Comparison of ENCODE assay signal across 36 cellular contexts in the genomic region with DNA sequence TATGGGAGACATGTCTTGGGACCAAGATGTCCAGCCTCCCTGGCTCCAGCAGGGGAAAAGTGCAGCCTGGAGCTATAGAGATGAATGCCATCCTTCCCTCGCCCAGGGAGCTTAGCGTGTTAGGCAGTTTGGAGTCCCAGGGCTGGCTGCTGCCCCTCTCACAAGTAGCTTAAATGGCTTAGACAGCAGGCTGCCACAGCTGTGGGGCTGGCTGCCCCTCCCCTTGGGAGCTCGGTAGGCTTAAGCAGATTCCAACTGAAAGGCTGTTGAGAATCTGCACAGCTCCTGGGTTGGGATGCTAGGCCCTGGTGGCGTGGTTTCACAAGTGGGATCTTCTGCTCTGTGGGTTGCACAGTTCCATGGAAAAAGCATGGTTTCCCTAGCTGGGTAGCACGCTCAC.
"Had no signal": no experiment of that assay in that cellular context is flagged by ENCODE, and none has a peak within 500 bp of the region (broad histone marks: within the 10 kb centered on the region; RNA-seq: fewer than 3 reads in every experiment).

No MANE protein-coding gene starts in this region.

- H3K4me1 Mint-ChIP-seq: activated CD4-positive, alpha-beta memory T cell treated with anti-CD3 and anti-CD28 coated beads, Interleukin-2, amount 10 ng/mL, durations not matched to agents 7 days and 5 days; activated CD4-positive, alpha-beta T cell treated with anti-CD3 and anti-CD28 coated beads, Interleukin-2, amount 10 ng/mL, durations not matched to agents 7 days and 5 days; activated naive CD4-positive, alpha-beta T cell treated with anti-CD3 and anti-CD28 coated beads, Interleukin-2, amount 50 U/mL, for 24 hours; activated naive CD8-positive, alpha-beta T cell treated with anti-CD3 and anti-CD28 coated beads for 36 hours; activated naive CD8-positive, alpha-beta T cell treated with anti-CD3 and anti-CD28 coated beads, Interleukin-2, amount 50 U/mL, for 24 hours; brain; endodermal cell; T-cell; T-helper 17 cell had no signal

- H3K4me3 Mint-ChIP-seq: activated CD4-positive, alpha-beta memory T cell treated with anti-CD3 and anti-CD28 coated beads, Interleukin-2, amount 10 ng/mL, durations not matched to agents 7 days and 5 days; activated CD4-positive, alpha-beta T cell treated with anti-CD3 and anti-CD28 coated beads, Interleukin-2, amount 10 ng/mL, durations not matched to agents 7 days and 5 days; activated naive CD4-positive, alpha-beta T cell treated with anti-CD3 and anti-CD28 coated beads, Interleukin-2, amount 50 U/mL, for 24 hours; activated naive CD8-positive, alpha-beta T cell treated with anti-CD3 and anti-CD28 coated beads for 36 hours; activated naive CD8-positive, alpha-beta T cell treated with anti-CD3 and anti-CD28 coated beads, Interleukin-2, amount 50 U/mL, for 24 hours; activated T-cell treated with anti-CD3 and anti-CD28 coated beads, Interleukin-2, amount 50 U/mL, for 24 hours; activated T-cell treated with anti-CD3 and anti-CD28 coated beads, Interleukin-2, amount 50 U/mL, for 72 hours; brain; endodermal cell; T-cell; T-helper 17 cell; T-helper 2 cell treated with Interferon-gamma antibody and Interleukin-4, amounts not matched to agents 5 μg/mL and 100 μg/mL, for 36 hours had no signal

- H3K27me3 Mint-ChIP-seq: activated CD4-positive, alpha-beta memory T cell treated with anti-CD3 and anti-CD28 coated beads, Interleukin-2, amount 10 ng/mL, durations not matched to agents 7 days and 5 days; activated CD4-positive, alpha-beta T cell treated with anti-CD3 and anti-CD28 coated beads, Interleukin-2, amount 10 ng/mL, durations not matched to agents 7 days and 5 days; activated naive CD4-positive, alpha-beta T cell treated with anti-CD3 and anti-CD28 coated beads, Interleukin-2, amount 50 U/mL, for 24 hours; activated naive CD8-positive, alpha-beta T cell treated with anti-CD3 and anti-CD28 coated beads for 36 hours; activated naive CD8-positive, alpha-beta T cell treated with anti-CD3 and anti-CD28 coated beads, Interleukin-2, amount 50 U/mL, for 24 hours; activated T-cell treated with anti-CD3 and anti-CD28 coated beads, Interleukin-2, amount 50 U/mL, for 24 hours; brain; T-cell; T-helper 17 cell had no signal

- H3K4me3 ChIP-seq: adrenal gland, ascending aorta, breast epithelium, cardiac muscle cell, colonic mucosa, gastrocnemius medialis, heart right ventricle, hepatocyte had no signal

- H3K27me3 ChIP-seq: adrenal gland, ascending aorta, breast epithelium, cardiac muscle cell, colonic mucosa, foreskin keratinocyte, gastrocnemius medialis, heart right ventricle, hepatocyte had no signal

- H3K27ac ChIP-seq: adrenal gland, ascending aorta, breast epithelium, cardiac muscle cell, colonic mucosa, foreskin keratinocyte, gastrocnemius medialis, heart right ventricle, hepatocyte had no signal

- H3K36me3 Mint-ChIP-seq: activated naive CD4-positive, alpha-beta T cell treated with anti-CD3 and anti-CD28 coated beads, Interleukin-2, amount 50 U/mL, for 24 hours; activated naive CD8-positive, alpha-beta T cell treated with anti-CD3 and anti-CD28 coated beads for 36 hours; brain; T-cell had no signal

- ATAC-seq: activated naive CD8-positive, alpha-beta T cell treated with anti-CD3 and anti-CD28 coated beads, Interleukin-2, amount 50 U/mL, for 24 hours; activated T-cell treated with anti-CD3 and anti-CD28 coated beads, Interleukin-2, amount 50 U/mL, for 72 hours; esophagus mucosa; foreskin keratinocyte; gastrocnemius medialis; heart right ventricle; T-cell; T-helper 17 cell had no signal

- DNase-seq: activated CD4-positive, alpha-beta memory T cell treated with anti-CD3 and anti-CD28 coated beads, Interleukin-2, amount 10 ng/mL, durations not matched to agents 7 days and 5 days; activated CD4-positive, alpha-beta T cell treated with anti-CD3 and anti-CD28 coated beads for 1 hour; activated CD4-positive, alpha-beta T cell treated with anti-CD3 and anti-CD28 coated beads for 4 hours; activated CD4-positive, alpha-beta T cell treated with anti-CD3 and anti-CD28 coated beads, Interleukin-2, amount 10 ng/mL, durations not matched to agents 7 days and 5 days; activated CD4-positive, alpha-beta T cell treated with anti-CD3 and anti-CD28 coated beads, Interleukin-2, amount 50 U/mL, for 4 hours; activated CD4-positive, CD25-positive, alpha-beta regulatory T cell; activated CD8-positive, alpha-beta memory T cell treated with anti-CD3 and anti-CD28 coated beads, Interleukin-2, amount 50 U/mL, for 48 hours; activated effector memory CD4-positive, alpha-beta T cell treated with Interleukin-2 at 50 U/mL for 16 hours; activated gamma-delta T cell treated with Interleukin-2 at 50 U/mL for 16 hours; activated naive CD4-positive, alpha-beta T cell treated with Interleukin-2 at 50 U/mL for 16 hours; activated naive CD8-positive, alpha-beta T cell treated with anti-CD3 and anti-CD28 coated beads for 36 hours; activated naive CD8-positive, alpha-beta T cell treated with anti-CD3 and anti-CD28 coated beads, Interleukin-2, amount 50 U/mL, for 24 hours; activated T-cell treated with anti-CD3 and anti-CD28 coated beads for 4 hours; activated T-cell treated with anti-CD3 and anti-CD28 coated beads, Interleukin-2, amount 50 U/mL, for 24 hours; activated T-cell treated with anti-CD3 and anti-CD28 coated beads, Interleukin-2, amount 50 U/mL, for 72 hours; adrenal gland; amygdala; central memory CD4-positive, alpha-beta T cell; cerebellar nuclear complex; colonic mucosa; effector memory CD4-positive, alpha-beta T cell; endodermal cell; foreskin keratinocyte; gastrocnemius medialis; heart right ventricle; T-cell; T-helper 17 cell; T1000 had no signal

- H3K36me3 ChIP-seq: adrenal gland, ascending aorta, breast epithelium, cardiac muscle cell, colonic mucosa, gastrocnemius medialis, heart right ventricle had no signal

- H3K27ac Mint-ChIP-seq: activated CD4-positive, alpha-beta memory T cell treated with anti-CD3 and anti-CD28 coated beads, Interleukin-2, amount 10 ng/mL, durations not matched to agents 7 days and 5 days; activated CD4-positive, alpha-beta T cell treated with anti-CD3 and anti-CD28 coated beads, Interleukin-2, amount 10 ng/mL, durations not matched to agents 7 days and 5 days; activated naive CD4-positive, alpha-beta T cell treated with anti-CD3 and anti-CD28 coated beads, Interleukin-2, amount 50 U/mL, for 24 hours; activated naive CD8-positive, alpha-beta T cell treated with anti-CD3 and anti-CD28 coated beads for 36 hours; activated naive CD8-positive, alpha-beta T cell treated with anti-CD3 and anti-CD28 coated beads, Interleukin-2, amount 50 U/mL, for 24 hours; activated T-cell treated with anti-CD3 and anti-CD28 coated beads, Interleukin-2, amount 50 U/mL, for 24 hours; activated T-cell treated with anti-CD3 and anti-CD28 coated beads, Interleukin-2, amount 50 U/mL, for 72 hours; brain; endodermal cell; T-cell; T-helper 17 cell; T-helper 2 cell treated with Interferon-gamma antibody and Interleukin-4, amounts not matched to agents 5 μg/mL and 100 μg/mL, for 36 hours had no signal

- H3K9me3 ChIP-seq: adrenal gland, ascending aorta, colonic mucosa, gastrocnemius medialis had no signal
